Comparison of ENCODE assay signal across 28 cellular contexts in the genomic region with DNA sequence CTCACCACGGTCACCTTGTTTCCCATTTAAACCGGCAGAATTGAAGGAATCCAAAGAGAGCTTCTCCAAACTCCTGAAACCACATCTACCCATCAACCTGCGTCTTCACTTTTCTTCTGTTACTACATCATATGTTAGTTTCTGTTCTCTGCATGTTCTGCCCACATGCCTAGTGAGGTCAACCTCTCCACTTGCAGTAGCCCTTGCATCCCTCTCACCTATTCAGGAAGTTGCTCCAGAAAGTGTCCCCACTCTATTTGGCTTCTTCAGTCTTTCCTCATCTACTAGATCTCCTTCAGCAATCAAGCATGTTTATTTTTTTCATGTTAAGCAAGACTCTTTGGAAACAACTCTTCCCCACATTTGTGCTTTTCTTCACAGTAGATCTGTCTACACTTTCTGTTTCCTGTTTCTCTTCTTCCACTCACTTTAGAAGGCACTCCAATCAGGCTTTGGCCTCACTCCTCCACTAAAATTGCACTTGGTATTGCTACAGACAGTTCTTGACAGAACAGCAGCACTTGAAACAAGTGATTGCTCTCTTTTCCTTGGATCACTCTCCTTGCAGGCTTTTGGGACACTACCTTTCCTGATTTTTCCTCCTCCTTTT. TPM values are rescaled to one million over a fixed set of nuclear protein-coding genes. Genes with fewer than 3 reads are reported as not detected.
"Had no signal": no experiment of that assay in that cellular context is flagged by ENCODE, and none has a peak within 500 bp of the region (broad histone marks: within the 10 kb centered on the region; RNA-seq: fewer than 3 reads in every experiment).

No MANE protein-coding gene starts in this region.

- H3K9me3 ChIP-seq: pancreas, prostate gland, testis, thyroid gland had no signal

- H3K27ac ChIP-seq: left ventricle myocardium inferior, pancreas, prostate gland, skin epidermis, stomach, testis, thyroid gland, transverse colon, upper lobe of left lung, uterus had no signal

- H3K36me3 ChIP-seq: pancreas, prostate gland, uterus had no signal

- DNase-seq: hypothalamus; immature natural killer cell; kidney; left colon; left ventricle myocardium inferior; midbrain; mucosa of descending colon; naive thymus-derived CD4-positive, alpha-beta T cell; nucleus accumbens; pancreas; posterior cingulate gyrus; retina; right cardiac atrium; stimulated activated CD4-positive, alpha-beta T cell treated with anti-CD3 and anti-CD28 coated beads, Interleukin-12 subunit alpha, Interleukin-12 subunit beta, amount 100 ng/mL, for 4 hours; stimulated activated CD4-positive, alpha-beta T cell treated with anti-CD3 and anti-CD28 coated beads, Interleukin-15, amount 100 ng/mL, for 24 hours; stimulated activated CD4-positive, alpha-beta T cell treated with anti-CD3 and anti-CD28 coated beads, Interleukin-2, amount 100 ng/mL, for 24 hours; stimulated activated CD4-positive, alpha-beta T cell treated with anti-CD3 and anti-CD28 coated beads, Interleukin-4, amount 100 ng/mL, for 1 hour; stimulated activated naive B cell treated with anti-CD40 and anti-IgM and Interleukin-4, amounts not matched to agents 10 μg/mL and 1 μg/mL and 100 μg/mL, for 72 hours; stimulated activated naive CD8-positive, alpha-beta T cell treated with anti-CD3 and anti-CD28 coated beads, Interleukin-15, Interleukin-2, amounts not matched to agents 100 U/mL and 50 U/mL, for 24 hours; stomach; testis; thyroid gland; transverse colon; uterus had no signal

- H3K4me3 ChIP-seq: left ventricle myocardium inferior, mucosa of descending colon, pancreas, prostate gland, skin epidermis, stomach, testis, thyroid gland, transverse colon, upper lobe of left lung, uterus had no signal

- H3K4me1 ChIP-seq: prostate gland, testis, thyroid gland, uterus had no signal

- H3K27me3 ChIP-seq: pancreas, stomach, testis, thyroid gland, transverse colon, upper lobe of left lung, uterus had no signal

RNA-seq across cellular contexts. Expression of a gene that starts 7.5 kb away (rescaled TPM):
- polyA plus RNA-seq: neural cell had no signal

RNA-seq across cellular contexts. Expression of a gene that starts 22.9 kb away (rescaled TPM):
- polyA plus RNA-seq: neural cell had no signal
